In genomic region chr16:24051125-24051524, GRCh38 we compare ENCODE assay signal across 21 cellular contexts.
A peak's percentile ranks its signal among the peaks of the same experiment; 100 is the strongest.
DNase-seq lines count a peak whose midpoint lies in the region; ATAC-seq and TF ChIP-seq lines count a peak whose summit lies in the region.
"Had no signal": no experiment of that assay in that cellular context is flagged by ENCODE, and none has a peak within 500 bp of the region (broad histone marks: within the 10 kb centered on the region; RNA-seq: fewer than 3 reads in every experiment).

No MANE protein-coding gene starts in this region.

- H3K4me3 ChIP-seq in CD4-positive, CD25-positive, alpha-beta regulatory T cell (ENCODE audit: low read depth, low read length), result no peak overlapping the region
- no peak overlapping the region for H3K4me3 ChIP-seq in heart left ventricle
- H3K4me3 ChIP-seq in left ventricle myocardium inferior, result no peak overlapping the region
- H3K4me3 ChIP-seq: PC-9, SJSA1 had no signal

- peaks cover 47% of the 10 kb centered on the region for H3K36me3 Mint-ChIP-seq in CD4-positive, CD25-positive, alpha-beta regulatory T cell
- peaks cover 11% of the 10 kb centered on the region for H3K36me3 Mint-ChIP-seq in T-helper 17 cell (ENCODE audit: low read depth)

- H3K27ac Mint-ChIP-seq in CD4-positive, CD25-positive, alpha-beta regulatory T cell, result peak overlapping the region in 2 of 3 donors; percentile 11 to 76
- peak overlapping the region; percentile 78 for H3K27ac Mint-ChIP-seq in T-helper 17 cell

- no peaks in the 10 kb centered on the region for H3K9me3 Mint-ChIP-seq in CD4-positive, CD25-positive, alpha-beta regulatory T cell

- H3K36me3 ChIP-seq in CD4-positive, CD25-positive, alpha-beta regulatory T cell (ENCODE audit: control insufficient read depth, insufficient read depth, low read length), result peaks cover 37% of the 10 kb centered on the region
- H3K36me3 ChIP-seq in heart left ventricle, result no peaks in the 10 kb centered on the region
- no peaks in the 10 kb centered on the region for H3K36me3 ChIP-seq in left ventricle myocardium inferior
- H3K36me3 ChIP-seq: SJSA1 had no signal

- intact Hi-C loops in heart left ventricle (cut with DNase I), result no loop called here
- intact Hi-C loops in left ventricle myocardium inferior (cut with micrococcal nuclease), result no loop called here

- H3K27ac ChIP-seq in CD4-positive, CD25-positive, alpha-beta regulatory T cell (ENCODE audit: insufficient read depth, low read length, poor library complexity, severe bottlenecking), result no peak overlapping the region
- H3K27ac ChIP-seq in heart left ventricle (no peak overlapping the region), left ventricle myocardium inferior (replicated peaks) (no peak overlapping the region)
- H3K27ac ChIP-seq: PC-9, RWPE1, SJSA1 had no signal

- H3K4me1 ChIP-seq in CD4-positive, CD25-positive, alpha-beta regulatory T cell (ENCODE audit: control insufficient read depth, insufficient read depth, low read length, poor library complexity, severe bottlenecking), result no peaks in the 10 kb centered on the region
- H3K4me1 ChIP-seq in heart left ventricle (no peaks in the 10 kb centered on the region), left ventricle myocardium inferior (no peaks in the 10 kb centered on the region)
- H3K4me1 ChIP-seq: SJSA1 had no signal

- no peak for DNase-seq in CD4-positive, CD25-positive, alpha-beta regulatory T cell
- DNase-seq in T-helper 17 cell (no peak), iPS DF 4.7 (ENCODE audit: extremely low read depth, low spot score) (peak; percentile 72), mesenteric fat pad (ENCODE audit: low spot score) (peak; percentile 51), erythroblast (lab: John Stamatoyannopoulos, UW) (no peak), heart left ventricle (no peak), left ventricle myocardium inferior (no peak)
- DNase-seq: Calu3; CD4-positive, alpha-beta memory T cell; DMS53; GOT3; KG1; NCI-H1417 treated with DMSO at 0.1 percent for 48 hours; NCI-H1930; NCI-H345; NCI-H526; PC-9 had no signal

- H3K4me3 Mint-ChIP-seq in CD4-positive, CD25-positive, alpha-beta regulatory T cell, result no peak overlapping the region
- H3K4me3 Mint-ChIP-seq in T-helper 17 cell, result peak overlapping the region; percentile 53

- no peak for ATAC-seq in CD4-positive, CD25-positive, alpha-beta regulatory T cell (ENCODE audit: low read depth in 2 of 2)
- ATAC-seq in T-helper 17 cell, result no peak
- ATAC-seq in HG02870 (IDR thresholded peaks at IDR 0.05; ENCODE audit: unreplicated experiment), result no peak
- ATAC-seq in heart left ventricle, result no peak
- ATAC-seq: HepG2 had no signal

- no peak for TF ChIP-seq CTCF in heart left ventricle (IDR thresholded peaks at IDR 0.05)
- TF ChIP-seq CTCF in left ventricle myocardium inferior (IDR thresholded peaks at IDR 0.05; ENCODE audit: borderline replicate concordance), result no peak

- TF ChIP-seq POLR2A in erythroblast (IDR thresholded peaks at IDR 0.05; ENCODE audit: low read length), result no peak
- no peak for TF ChIP-seq POLR2A in heart left ventricle (IDR thresholded peaks at IDR 0.05)

- 62 to 70% (median 68%) methylated on average over 5 of the region's 5 CpGs for WGBS in heart left ventricle, 4 donors

- no peaks in the 10 kb centered on the region for H3K27me3 Mint-ChIP-seq in CD4-positive, CD25-positive, alpha-beta regulatory T cell
- H3K27me3 Mint-ChIP-seq in T-helper 17 cell, result no peaks in the 10 kb centered on the region
- H3K27me3 Mint-ChIP-seq: CD4-positive, alpha-beta memory T cell had no signal

- no peaks in the 10 kb centered on the region for H3K9me3 ChIP-seq in CD4-positive, CD25-positive, alpha-beta regulatory T cell (ENCODE audit: control insufficient read depth in 2 of 2, low read length in 2 of 2)
- H3K9me3 ChIP-seq in T-helper 17 cell (ENCODE audit: control insufficient read depth, low read length, poor library complexity, severe bottlenecking), result no peaks in the 10 kb centered on the region
- no peaks in the 10 kb centered on the region for H3K9me3 ChIP-seq in heart left ventricle
- no peaks in the 10 kb centered on the region for H3K9me3 ChIP-seq in left ventricle myocardium inferior (replicated peaks)
- H3K9me3 ChIP-seq: SJSA1 had no signal

- H3K4me1 Mint-ChIP-seq in CD4-positive, CD25-positive, alpha-beta regulatory T cell, result peaks cover 0 to 16% (median 5%) of the 10 kb centered on the region in 4 donors
- peaks cover 39% of the 10 kb centered on the region for H3K4me1 Mint-ChIP-seq in T-helper 17 cell

- no peaks in the 10 kb centered on the region for H3K27me3 ChIP-seq in CD4-positive, CD25-positive, alpha-beta regulatory T cell (ENCODE audit: control insufficient read depth, insufficient read depth, low read length)
- H3K27me3 ChIP-seq in heart left ventricle (peaks cover 0 to 33% (median 0%) of the 10 kb centered on the region in 9 donors), left ventricle myocardium inferior (ENCODE audit: low read depth) (peaks cover 81% of the 10 kb centered on the region)
- H3K27me3 ChIP-seq: SJSA1 had no signal

Comparison
In these comparisons a context has a peak if more than half of its experiments do, and no peak if none do; other contexts are left out.
1. DNase-seq: peak in iPS DF 4.7 (single experiment) and mesenteric fat pad (single experiment); none in CD4-positive, CD25-positive, alpha-beta regulatory T cell (0 of 3), T-helper 17 cell (0 of 3), erythroblast (0 of 2), heart left ventricle (0 of 5) and left ventricle myocardium inferior (single experiment).